ENCODE assay signal across 3 cellular contexts in genomic region chrX:118817257-118817656, GRCh38. TPM values are rescaled to one million over a fixed set of nuclear protein-coding genes. Genes with fewer than 3 reads are reported as not detected.
"Had no signal": no experiment of that assay in that cellular context is flagged by ENCODE, and none has a peak within 500 bp of the region (broad histone marks: within the 10 kb centered on the region; RNA-seq: fewer than 3 reads in every experiment).

No MANE protein-coding gene starts in this region.

RNA-seq across cellular contexts. Expression of gene ZCCHC12, which starts 6.4 kb away (rescaled TPM):
- total RNA-seq: GM23248, H4, HFFc6 had no signal
- polyA plus RNA-seq: GM23248 had no signal
